8 cellular contexts compared by ENCODE assay signal in genomic region chr22:50189184-50189848, GRCh38.
DNase-seq lines count a peak whose midpoint lies in the region; ATAC-seq and TF ChIP-seq lines count a peak whose summit lies in the region.

No MANE protein-coding gene starts in this region.

- TF ChIP-seq CTCF in neutrophil (IDR thresholded peaks at IDR 0.05), result no peak

- H3K4me1 ChIP-seq in effector memory CD4-positive, alpha-beta T cell (ENCODE audit: control insufficient read depth, insufficient read depth, low read length, poor library complexity, severe bottlenecking), result peaks cover 71% of the 10 kb centered on the region
- H3K4me1 ChIP-seq in neutrophil (ENCODE audit: control insufficient read depth in 1 of 2, insufficient read depth in 1 of 2, low read depth in 1 of 2, low read length in 1 of 2), result peaks cover 85 to 87% of the 10 kb centered on the region in 2 experiments

- ATAC-seq in GM18907 (IDR thresholded peaks at IDR 0.05; ENCODE audit: unreplicated experiment), result no peak
- ATAC-seq in HG03280 (IDR thresholded peaks at IDR 0.05; ENCODE audit: unreplicated experiment), result no peak

- peak overlapping the region; percentile 96 for H3K27ac ChIP-seq in effector memory CD4-positive, alpha-beta T cell (ENCODE audit: insufficient read depth, low read length, poor library complexity, severe bottlenecking)
- peak overlapping the region; percentile 99 for H3K27ac ChIP-seq in neutrophil

- DNase-seq in COR-L47 (lab: John Stamatoyannopoulos, UW) (peak; percentile 54), NCI-H69 (lab: John Stamatoyannopoulos, UW) (peak; percentile 84), NCI-H510A (lab: John Stamatoyannopoulos, UW) (no peak), globus pallidus (ENCODE audit: low spot score) (no peak)
- DNase-seq in effector memory CD4-positive, alpha-beta T cell, result no peak

- no peaks in the 10 kb centered on the region for H3K9me3 ChIP-seq in effector memory CD4-positive, alpha-beta T cell (ENCODE audit: control insufficient read depth, low read length)
- no peaks in the 10 kb centered on the region for H3K9me3 ChIP-seq in neutrophil

- no peaks in the 10 kb centered on the region for H3K27me3 ChIP-seq in effector memory CD4-positive, alpha-beta T cell (replicated peaks; ENCODE audit: control insufficient read depth, insufficient read depth, low read length, poor library complexity, severe bottlenecking)
- no peaks in the 10 kb centered on the region for H3K27me3 ChIP-seq in neutrophil

- H3K4me3 ChIP-seq in effector memory CD4-positive, alpha-beta T cell (ENCODE audit: insufficient read depth, low read depth, low read length, poor library complexity, severe bottlenecking), result no peak overlapping the region
- peak overlapping the region; percentile 78 to 83 for H3K4me3 ChIP-seq in neutrophil (ENCODE audit: low read depth in 1 of 2, low read length in 1 of 2)

- H3K36me3 ChIP-seq in effector memory CD4-positive, alpha-beta T cell (ENCODE audit: control insufficient read depth, insufficient read depth, low read length), result peaks cover 10% of the 10 kb centered on the region
- peaks cover 9% of the 10 kb centered on the region for H3K36me3 ChIP-seq in neutrophil

Comparison
In these comparisons a context has a peak if more than half of its experiments do, and no peak if none do; other contexts are left out.
1. DNase-seq: peak in COR-L47 (single experiment) and NCI-H69 (single experiment); none in effector memory CD4-positive, alpha-beta T cell (0 of 3), NCI-H510A (single experiment) and globus pallidus (single experiment).